ENCODE assay signal across 27 cellular contexts in genomic region chr13:48630291-48630690, GRCh38. TPM values are rescaled to one million over a fixed set of nuclear protein-coding genes. Genes with fewer than 3 reads are reported as not detected.
"Had no signal": no experiment of that assay in that cellular context is flagged by ENCODE, and none has a peak within 500 bp of the region (broad histone marks: within the 10 kb centered on the region; RNA-seq: fewer than 3 reads in every experiment).

No MANE protein-coding gene starts in this region.

- H3K4me3 ChIP-seq: ascending aorta, cardiac muscle cell had no signal

- H3K4me3 Mint-ChIP-seq: activated CD8-positive, alpha-beta memory T cell treated with anti-CD3 and anti-CD28 coated beads, Interleukin-2, amount 10 ng/mL, durations not matched to agents 7 days and 5 days; activated naive CD8-positive, alpha-beta T cell treated with anti-CD3 and anti-CD28 coated beads, Interleukin-2, amount 50 U/mL, for 24 hours; activated T-cell treated with anti-CD3 and anti-CD28 coated beads, Interleukin-2, amount 50 U/mL, for 4 hours; brain; T-helper 17 cell; WTC11 had no signal

- H3K27ac ChIP-seq: ascending aorta, cardiac muscle cell had no signal

- H3K36me3 Mint-ChIP-seq: brain had no signal

- H3K27ac Mint-ChIP-seq: activated CD8-positive, alpha-beta memory T cell treated with anti-CD3 and anti-CD28 coated beads, Interleukin-2, amount 10 ng/mL, durations not matched to agents 7 days and 5 days; activated naive CD8-positive, alpha-beta T cell treated with anti-CD3 and anti-CD28 coated beads, Interleukin-2, amount 50 U/mL, for 24 hours; brain; T-helper 17 cell; WTC11 had no signal

- DNase-seq: activated CD4-positive, alpha-beta T cell treated with anti-CD3 and anti-CD28 coated beads for 48 hours; activated CD4-positive, alpha-beta T cell treated with anti-CD3 and anti-CD28 coated beads, Interleukin-2, amount 50 U/mL, for 48 hours; activated CD4-positive, CD25-positive, alpha-beta regulatory T cell treated with anti-CD3 and anti-CD28 coated beads, Interleukin-2, amount 50 U/mL, for 72 hours; activated CD8-positive, alpha-beta memory T cell treated with anti-CD3 and anti-CD28 coated beads, Interleukin-2, amount 10 ng/mL, durations not matched to agents 7 days and 5 days; activated effector memory CD4-positive, alpha-beta T cell treated with anti-CD3 and anti-CD28 coated beads, Interleukin-2, amount 50 U/mL, for 16 hours; activated naive CD4-positive, alpha-beta T cell treated with Interleukin-2 at 50 U/mL for 16 hours; activated naive CD8-positive, alpha-beta T cell treated with anti-CD3 and anti-CD28 coated beads, Interleukin-2, amount 50 U/mL, for 24 hours; activated T-cell treated with anti-CD3 and anti-CD28 coated beads, Interleukin-2, amount 50 U/mL, for 4 hours; amniotic stem cell; KG1; NCI-H1092; NCI-H1417; NCI-H1930; NCI-H2107; NCI-H2171 treated with DMSO at 0.1 percent for 48 hours; NCI-H510A treated with DMSO at 0.1 percent for 48 hours; NCI-H69; NK-92 treated with Interleukin-12 subunit alpha and Interleukin-12 subunit beta, amount 100 ng/mL, for 24 hours; SHP77; T-helper 17 cell; T-helper 9 cell had no signal

- H3K9me3 Mint-ChIP-seq: activated T-cell treated with anti-CD3 and anti-CD28 coated beads, Interleukin-2, amount 50 U/mL, for 4 hours had no signal

- ATAC-seq: activated CD8-positive, alpha-beta memory T cell treated with anti-CD3 and anti-CD28 coated beads, Interleukin-2, amount 10 ng/mL, durations not matched to agents 7 days and 5 days; activated naive CD4-positive, alpha-beta T cell treated with anti-CD3 and anti-CD28 coated beads, Interleukin-2, amount 50 U/mL, for 72 hours; activated naive CD8-positive, alpha-beta T cell treated with anti-CD3 and anti-CD28 coated beads, Interleukin-2, amount 50 U/mL, for 24 hours; activated T-cell treated with anti-CD3 and anti-CD28 coated beads, Interleukin-2, amount 50 U/mL, for 4 hours; T-helper 17 cell; WTC11 had no signal

- H3K4me1 Mint-ChIP-seq: activated CD8-positive, alpha-beta memory T cell treated with anti-CD3 and anti-CD28 coated beads, Interleukin-2, amount 10 ng/mL, durations not matched to agents 7 days and 5 days; activated naive CD8-positive, alpha-beta T cell treated with anti-CD3 and anti-CD28 coated beads, Interleukin-2, amount 50 U/mL, for 24 hours; brain; T-helper 17 cell; WTC11 had no signal

- H3K27me3 Mint-ChIP-seq: activated naive CD8-positive, alpha-beta T cell treated with anti-CD3 and anti-CD28 coated beads, Interleukin-2, amount 50 U/mL, for 24 hours; T-helper 17 cell had no signal

- H3K27me3 ChIP-seq: ascending aorta, cardiac muscle cell had no signal

- H3K36me3 ChIP-seq: ascending aorta, cardiac muscle cell had no signal

RNA-seq across cellular contexts. Expression of gene CYSLTR2, which starts 23.4 kb away (rescaled TPM):
- total RNA-seq: LHCN-M2, WTC11 had no signal
